ENCODE assay signal across 2 cellular contexts in the genomic region with DNA sequence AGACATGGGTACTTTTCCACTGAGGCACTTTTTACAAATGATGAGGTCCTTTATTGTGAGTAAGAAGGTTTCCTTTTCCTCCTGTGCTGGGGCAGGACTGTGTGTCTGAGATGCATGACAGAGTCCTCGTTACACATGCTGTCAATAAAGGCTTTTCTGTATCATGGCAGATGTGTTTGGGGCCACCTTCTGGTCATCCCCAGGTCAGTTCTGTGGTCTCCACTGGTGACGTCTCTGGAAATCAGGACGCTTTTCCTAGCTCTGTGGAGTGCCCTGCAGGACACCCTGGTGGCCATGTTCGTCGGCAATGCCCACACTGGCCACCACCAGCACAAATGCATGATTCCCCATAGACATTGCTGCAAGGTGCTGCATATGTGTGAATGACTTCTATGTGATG.
TF ChIP-seq lines count a peak whose summit lies in the region.

No MANE protein-coding gene starts in this region.

TF ChIP-seq in GM23338, 12 proteins besides CTCF, POLR2A, EP300 and RAD21 (continues in another document):
- TF ChIP-seq CREB1 (CRISPR knock-in tag; IDR thresholded peaks at IDR 0.05; ENCODE audit: low read depth): no peak
- no peak for TF ChIP-seq EZH2 (IDR thresholded peaks at IDR 0.05; ENCODE audit: low read depth, unreplicated experiment)
- no peak for TF ChIP-seq JUNB (IDR thresholded peaks at IDR 0.05; ENCODE audit: unreplicated experiment)
- TF ChIP-seq EZH2phosphoT487 (IDR thresholded peaks at IDR 0.05; ENCODE audit: unreplicated experiment): no peak
- no peak for TF ChIP-seq POLR2AphosphoS5 (IDR thresholded peaks at IDR 0.05; ENCODE audit: low read depth)
- TF ChIP-seq, protein P1, sequence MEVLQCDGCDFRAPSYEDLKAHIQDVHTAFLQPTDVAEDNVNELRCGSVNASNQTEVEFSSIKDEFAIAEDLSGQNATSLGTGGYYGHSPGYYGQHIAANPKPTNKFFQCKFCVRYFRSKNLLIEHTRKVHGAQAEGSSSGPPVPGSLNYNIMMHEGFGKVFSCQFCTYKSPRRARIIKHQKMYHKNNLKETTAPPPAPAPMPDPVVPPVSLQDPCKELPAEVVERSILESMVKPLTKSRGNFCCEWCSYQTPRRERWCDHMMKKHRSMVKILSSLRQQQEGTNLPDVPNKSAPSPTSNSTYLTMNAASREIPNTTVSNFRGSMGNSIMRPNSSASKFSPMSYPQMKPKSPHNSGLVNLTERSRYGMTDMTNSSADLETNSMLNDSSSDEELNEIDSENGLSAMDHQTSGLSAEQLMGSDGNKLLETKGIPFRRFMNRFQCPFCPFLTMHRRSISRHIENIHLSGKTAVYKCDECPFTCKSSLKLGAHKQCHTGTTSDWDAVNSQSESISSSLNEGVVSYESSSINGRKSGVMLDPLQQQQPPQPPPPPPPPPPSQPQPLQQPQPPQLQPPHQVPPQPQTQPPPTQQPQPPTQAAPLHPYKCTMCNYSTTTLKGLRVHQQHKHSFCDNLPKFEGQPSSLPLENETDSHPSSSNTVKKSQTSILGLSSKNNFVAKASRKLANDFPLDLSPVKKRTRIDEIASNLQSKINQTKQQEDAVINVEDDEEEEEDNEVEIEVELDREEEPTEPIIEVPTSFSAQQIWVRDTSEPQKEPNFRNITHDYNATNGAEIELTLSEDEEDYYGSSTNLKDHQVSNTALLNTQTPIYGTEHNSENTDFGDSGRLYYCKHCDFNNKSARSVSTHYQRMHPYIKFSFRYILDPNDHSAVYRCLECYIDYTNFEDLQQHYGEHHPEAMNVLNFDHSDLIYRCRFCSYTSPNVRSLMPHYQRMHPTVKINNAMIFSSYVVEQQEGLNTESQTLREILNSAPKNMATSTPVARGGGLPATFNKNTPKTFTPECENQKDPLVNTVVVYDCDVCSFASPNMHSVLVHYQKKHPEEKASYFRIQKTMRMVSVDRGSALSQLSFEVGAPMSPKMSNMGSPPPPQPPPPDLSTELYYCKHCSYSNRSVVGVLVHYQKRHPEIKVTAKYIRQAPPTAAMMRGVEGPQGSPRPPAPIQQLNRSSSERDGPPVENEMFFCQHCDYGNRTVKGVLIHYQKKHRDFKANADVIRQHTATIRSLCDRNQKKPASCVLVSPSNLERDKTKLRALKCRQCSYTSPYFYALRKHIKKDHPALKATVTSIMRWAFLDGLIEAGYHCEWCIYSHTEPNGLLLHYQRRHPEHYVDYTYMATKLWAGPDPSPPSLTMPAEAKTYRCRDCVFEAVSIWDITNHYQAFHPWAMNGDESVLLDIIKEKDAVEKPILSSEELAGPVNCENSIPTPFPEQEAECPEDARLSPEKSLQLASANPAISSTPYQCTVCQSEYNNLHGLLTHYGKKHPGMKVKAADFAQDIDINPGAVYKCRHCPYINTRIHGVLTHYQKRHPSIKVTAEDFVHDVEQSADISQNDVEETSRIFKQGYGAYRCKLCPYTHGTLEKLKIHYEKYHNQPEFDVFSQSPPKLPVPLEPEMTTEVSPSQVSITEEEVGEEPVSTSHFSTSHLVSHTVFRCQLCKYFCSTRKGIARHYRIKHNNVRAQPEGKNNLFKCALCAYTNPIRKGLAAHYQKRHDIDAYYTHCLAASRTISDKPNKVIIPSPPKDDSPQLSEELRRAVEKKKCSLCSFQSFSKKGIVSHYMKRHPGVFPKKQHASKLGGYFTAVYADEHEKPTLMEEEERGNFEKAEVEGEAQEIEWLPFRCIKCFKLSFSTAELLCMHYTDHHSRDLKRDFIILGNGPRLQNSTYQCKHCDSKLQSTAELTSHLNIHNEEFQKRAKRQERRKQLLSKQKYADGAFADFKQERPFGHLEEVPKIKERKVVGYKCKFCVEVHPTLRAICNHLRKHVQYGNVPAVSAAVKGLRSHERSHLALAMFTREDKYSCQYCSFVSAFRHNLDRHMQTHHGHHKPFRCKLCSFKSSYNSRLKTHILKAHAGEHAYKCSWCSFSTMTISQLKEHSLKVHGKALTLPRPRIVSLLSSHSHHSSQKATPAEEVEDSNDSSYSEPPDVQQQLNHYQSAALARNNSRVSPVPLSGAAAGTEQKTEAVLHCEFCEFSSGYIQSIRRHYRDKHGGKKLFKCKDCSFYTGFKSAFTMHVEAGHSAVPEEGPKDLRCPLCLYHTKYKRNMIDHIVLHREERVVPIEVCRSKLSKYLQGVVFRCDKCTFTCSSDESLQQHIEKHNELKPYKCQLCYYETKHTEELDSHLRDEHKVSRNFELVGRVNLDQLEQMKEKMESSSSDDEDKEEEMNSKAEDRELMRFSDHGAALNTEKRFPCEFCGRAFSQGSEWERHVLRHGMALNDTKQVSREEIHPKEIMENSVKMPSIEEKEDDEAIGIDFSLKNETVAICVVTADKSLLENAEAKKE (CRISPR knock-in tag; IDR thresholded peaks at IDR 0.05): no peak
- TF ChIP-seq, protein P2, sequence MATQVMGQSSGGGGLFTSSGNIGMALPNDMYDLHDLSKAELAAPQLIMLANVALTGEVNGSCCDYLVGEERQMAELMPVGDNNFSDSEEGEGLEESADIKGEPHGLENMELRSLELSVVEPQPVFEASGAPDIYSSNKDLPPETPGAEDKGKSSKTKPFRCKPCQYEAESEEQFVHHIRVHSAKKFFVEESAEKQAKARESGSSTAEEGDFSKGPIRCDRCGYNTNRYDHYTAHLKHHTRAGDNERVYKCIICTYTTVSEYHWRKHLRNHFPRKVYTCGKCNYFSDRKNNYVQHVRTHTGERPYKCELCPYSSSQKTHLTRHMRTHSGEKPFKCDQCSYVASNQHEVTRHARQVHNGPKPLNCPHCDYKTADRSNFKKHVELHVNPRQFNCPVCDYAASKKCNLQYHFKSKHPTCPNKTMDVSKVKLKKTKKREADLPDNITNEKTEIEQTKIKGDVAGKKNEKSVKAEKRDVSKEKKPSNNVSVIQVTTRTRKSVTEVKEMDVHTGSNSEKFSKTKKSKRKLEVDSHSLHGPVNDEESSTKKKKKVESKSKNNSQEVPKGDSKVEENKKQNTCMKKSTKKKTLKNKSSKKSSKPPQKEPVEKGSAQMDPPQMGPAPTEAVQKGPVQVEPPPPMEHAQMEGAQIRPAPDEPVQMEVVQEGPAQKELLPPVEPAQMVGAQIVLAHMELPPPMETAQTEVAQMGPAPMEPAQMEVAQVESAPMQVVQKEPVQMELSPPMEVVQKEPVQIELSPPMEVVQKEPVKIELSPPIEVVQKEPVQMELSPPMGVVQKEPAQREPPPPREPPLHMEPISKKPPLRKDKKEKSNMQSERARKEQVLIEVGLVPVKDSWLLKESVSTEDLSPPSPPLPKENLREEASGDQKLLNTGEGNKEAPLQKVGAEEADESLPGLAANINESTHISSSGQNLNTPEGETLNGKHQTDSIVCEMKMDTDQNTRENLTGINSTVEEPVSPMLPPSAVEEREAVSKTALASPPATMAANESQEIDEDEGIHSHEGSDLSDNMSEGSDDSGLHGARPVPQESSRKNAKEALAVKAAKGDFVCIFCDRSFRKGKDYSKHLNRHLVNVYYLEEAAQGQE (IDR thresholded peaks at IDR 0.05; ENCODE audit: unreplicated experiment): no peak
- TF ChIP-seq ZNF114 (CRISPR knock-in tag; IDR thresholded peaks at IDR 0.05): no peak
- TF ChIP-seq NANOG (IDR thresholded peaks at IDR 0.05; ENCODE audit: borderline replicate concordance): no peak
- no peak for TF ChIP-seq ZNF331 (CRISPR knock-in tag; IDR thresholded peaks at IDR 0.05; ENCODE audit: low read depth)
- no peak for TF ChIP-seq STAT1 (IDR thresholded peaks at IDR 0.05; ENCODE audit: unreplicated experiment)

TF ChIP-seq in K562, 482 proteins besides CTCF, POLR2A, EP300 and RAD21 (continues in another document):
- TF ChIP-seq, protein P3, sequence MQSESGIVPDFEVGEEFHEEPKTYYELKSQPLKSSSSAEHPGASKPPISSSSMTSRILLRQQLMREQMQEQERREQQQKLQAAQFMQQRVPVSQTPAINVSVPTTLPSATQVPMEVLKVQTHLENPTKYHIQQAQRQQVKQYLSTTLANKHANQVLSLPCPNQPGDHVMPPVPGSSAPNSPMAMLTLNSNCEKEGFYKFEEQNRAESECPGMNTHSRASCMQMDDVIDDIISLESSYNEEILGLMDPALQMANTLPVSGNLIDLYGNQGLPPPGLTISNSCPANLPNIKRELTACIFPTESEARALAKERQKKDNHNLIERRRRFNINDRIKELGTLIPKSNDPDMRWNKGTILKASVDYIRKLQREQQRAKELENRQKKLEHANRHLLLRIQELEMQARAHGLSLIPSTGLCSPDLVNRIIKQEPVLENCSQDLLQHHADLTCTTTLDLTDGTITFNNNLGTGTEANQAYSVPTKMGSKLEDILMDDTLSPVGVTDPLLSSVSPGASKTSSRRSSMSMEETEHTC (IDR thresholded peaks at IDR 0.05): no peak
- TF ChIP-seq MBD2 (IDR thresholded peaks at IDR 0.05; ENCODE audit: borderline replicate concordance, low read depth) (no peak), NFYB (IDR thresholded peaks at IDR 0.05; ENCODE audit: extremely low read depth, insufficient read length) (no peak), TRIM24 (IDR thresholded peaks at IDR 0.05) (peak in 1 of 2 experiments; percentile 46; a peak in 1 of 4 replicates), ZNF780A (CRISPR knock-in tag; IDR thresholded peaks at IDR 0.05) (no peak), MCM3 (IDR thresholded peaks at IDR 0.05) (no peak), TBP (optimal IDR thresholded peaks at IDR 0.05; ENCODE audit: low read depth, low read length) (no peak), RBBP5 (IDR thresholded peaks at IDR 0.05; ENCODE audit: borderline replicate concordance, insufficient read depth, low read length, poor library complexity, severe bottlenecking) (peak; percentile 34), ARHGAP35 (IDR thresholded peaks at IDR 0.05; ENCODE audit: partially characterized antibody) (no peak), XRCC3 (IDR thresholded peaks at IDR 0.05) (no peak), SETDB1 (IDR thresholded peaks at IDR 0.05; ENCODE audit: low read length) (no peak), CTBP1 (IDR thresholded peaks at IDR 0.05; ENCODE audit: borderline replicate concordance) (peak; percentile 77; the same call in 1 of the 2 replicates)
- TF ChIP-seq, protein P4, sequence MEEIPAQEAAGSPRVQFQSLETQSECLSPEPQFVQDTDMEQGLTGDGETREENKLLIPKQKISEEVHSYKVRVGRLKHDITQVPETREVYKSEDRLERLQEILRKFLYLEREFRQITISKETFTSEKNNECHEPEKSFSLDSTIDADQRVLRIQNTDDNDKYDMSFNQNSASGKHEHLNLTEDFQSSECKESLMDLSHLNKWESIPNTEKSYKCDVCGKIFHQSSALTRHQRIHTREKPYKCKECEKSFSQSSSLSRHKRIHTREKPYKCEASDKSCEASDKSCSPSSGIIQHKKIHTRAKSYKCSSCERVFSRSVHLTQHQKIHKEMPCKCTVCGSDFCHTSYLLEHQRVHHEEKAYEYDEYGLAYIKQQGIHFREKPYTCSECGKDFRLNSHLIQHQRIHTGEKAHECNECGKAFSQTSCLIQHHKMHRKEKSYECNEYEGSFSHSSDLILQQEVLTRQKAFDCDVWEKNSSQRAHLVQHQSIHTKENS (CRISPR knock-in tag; IDR thresholded peaks at IDR 0.05): no peak
- TF ChIP-seq, protein P5, sequence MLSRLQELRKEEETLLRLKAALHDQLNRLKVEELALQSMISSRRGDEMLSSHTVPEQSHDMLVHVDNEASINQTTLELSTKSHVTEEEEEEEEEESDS (CRISPR knock-in tag; IDR thresholded peaks at IDR 0.05): no peak
- TF ChIP-seq, protein P6, sequence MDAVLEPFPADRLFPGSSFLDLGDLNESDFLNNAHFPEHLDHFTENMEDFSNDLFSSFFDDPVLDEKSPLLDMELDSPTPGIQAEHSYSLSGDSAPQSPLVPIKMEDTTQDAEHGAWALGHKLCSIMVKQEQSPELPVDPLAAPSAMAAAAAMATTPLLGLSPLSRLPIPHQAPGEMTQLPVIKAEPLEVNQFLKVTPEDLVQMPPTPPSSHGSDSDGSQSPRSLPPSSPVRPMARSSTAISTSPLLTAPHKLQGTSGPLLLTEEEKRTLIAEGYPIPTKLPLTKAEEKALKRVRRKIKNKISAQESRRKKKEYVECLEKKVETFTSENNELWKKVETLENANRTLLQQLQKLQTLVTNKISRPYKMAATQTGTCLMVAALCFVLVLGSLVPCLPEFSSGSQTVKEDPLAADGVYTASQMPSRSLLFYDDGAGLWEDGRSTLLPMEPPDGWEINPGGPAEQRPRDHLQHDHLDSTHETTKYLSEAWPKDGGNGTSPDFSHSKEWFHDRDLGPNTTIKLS (IDR thresholded peaks at IDR 0.05; ENCODE audit: borderline replicate concordance, low read depth): no peak
- TF ChIP-seq, protein P7, sequence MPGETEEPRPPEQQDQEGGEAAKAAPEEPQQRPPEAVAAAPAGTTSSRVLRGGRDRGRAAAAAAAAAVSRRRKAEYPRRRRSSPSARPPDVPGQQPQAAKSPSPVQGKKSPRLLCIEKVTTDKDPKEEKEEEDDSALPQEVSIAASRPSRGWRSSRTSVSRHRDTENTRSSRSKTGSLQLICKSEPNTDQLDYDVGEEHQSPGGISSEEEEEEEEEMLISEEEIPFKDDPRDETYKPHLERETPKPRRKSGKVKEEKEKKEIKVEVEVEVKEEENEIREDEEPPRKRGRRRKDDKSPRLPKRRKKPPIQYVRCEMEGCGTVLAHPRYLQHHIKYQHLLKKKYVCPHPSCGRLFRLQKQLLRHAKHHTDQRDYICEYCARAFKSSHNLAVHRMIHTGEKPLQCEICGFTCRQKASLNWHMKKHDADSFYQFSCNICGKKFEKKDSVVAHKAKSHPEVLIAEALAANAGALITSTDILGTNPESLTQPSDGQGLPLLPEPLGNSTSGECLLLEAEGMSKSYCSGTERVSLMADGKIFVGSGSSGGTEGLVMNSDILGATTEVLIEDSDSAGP (CRISPR knock-in tag; IDR thresholded peaks at IDR 0.05): no peak
- TF ChIP-seq, protein P8, sequence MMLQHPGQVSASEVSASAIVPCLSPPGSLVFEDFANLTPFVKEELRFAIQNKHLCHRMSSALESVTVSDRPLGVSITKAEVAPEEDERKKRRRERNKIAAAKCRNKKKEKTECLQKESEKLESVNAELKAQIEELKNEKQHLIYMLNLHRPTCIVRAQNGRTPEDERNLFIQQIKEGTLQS (IDR thresholded peaks at IDR 0.05): peak; percentile 14; the same call in 1 of the 2 replicates
- TF ChIP-seq, protein P8 (CRISPR knock-in tag; conservative IDR thresholded peaks at IDR 0.05): no peak
- TF ChIP-seq, protein P9, sequence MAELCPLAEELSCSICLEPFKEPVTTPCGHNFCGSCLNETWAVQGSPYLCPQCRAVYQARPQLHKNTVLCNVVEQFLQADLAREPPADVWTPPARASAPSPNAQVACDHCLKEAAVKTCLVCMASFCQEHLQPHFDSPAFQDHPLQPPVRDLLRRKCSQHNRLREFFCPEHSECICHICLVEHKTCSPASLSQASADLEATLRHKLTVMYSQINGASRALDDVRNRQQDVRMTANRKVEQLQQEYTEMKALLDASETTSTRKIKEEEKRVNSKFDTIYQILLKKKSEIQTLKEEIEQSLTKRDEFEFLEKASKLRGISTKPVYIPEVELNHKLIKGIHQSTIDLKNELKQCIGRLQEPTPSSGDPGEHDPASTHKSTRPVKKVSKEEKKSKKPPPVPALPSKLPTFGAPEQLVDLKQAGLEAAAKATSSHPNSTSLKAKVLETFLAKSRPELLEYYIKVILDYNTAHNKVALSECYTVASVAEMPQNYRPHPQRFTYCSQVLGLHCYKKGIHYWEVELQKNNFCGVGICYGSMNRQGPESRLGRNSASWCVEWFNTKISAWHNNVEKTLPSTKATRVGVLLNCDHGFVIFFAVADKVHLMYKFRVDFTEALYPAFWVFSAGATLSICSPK (IDR thresholded peaks at IDR 0.05; ENCODE audit: borderline replicate concordance): no peak
